8 cellular contexts compared by ENCODE assay signal in the genomic region with DNA sequence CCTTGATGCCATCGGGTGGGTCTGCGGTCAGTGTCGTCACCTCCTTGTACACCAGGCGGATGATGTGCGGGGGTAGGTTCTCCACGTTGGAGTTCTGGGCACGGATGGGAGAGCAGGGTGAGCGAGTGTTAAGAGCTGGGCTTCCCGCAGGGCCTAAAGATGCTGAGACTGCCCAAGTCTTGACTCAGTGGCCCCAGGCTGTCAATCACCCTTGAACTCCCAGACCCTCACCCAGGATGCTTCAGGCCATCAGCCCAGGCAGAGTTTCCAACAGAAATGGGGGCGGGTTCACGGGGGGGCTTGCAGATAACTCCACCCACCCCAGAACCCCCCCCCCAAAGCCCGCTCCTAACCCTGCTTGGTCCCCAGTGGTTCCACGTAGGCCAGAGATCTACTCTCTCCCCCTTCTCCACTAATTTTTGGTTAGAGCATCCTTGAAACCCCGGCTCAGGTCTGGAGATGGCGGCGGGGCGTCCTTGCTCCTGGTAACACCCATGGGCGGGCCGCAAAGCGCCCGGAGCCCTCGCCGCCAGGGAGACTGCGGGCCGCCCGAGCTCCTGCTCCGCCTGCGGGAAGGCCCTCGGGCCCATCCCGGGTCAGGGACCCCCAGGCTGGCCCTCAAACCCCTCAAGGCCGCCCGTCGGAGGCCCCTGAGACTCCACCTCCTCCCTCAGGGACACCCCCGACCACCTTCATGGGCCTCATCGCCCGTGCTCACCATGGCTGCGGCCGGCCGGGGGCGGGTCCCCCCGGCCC. TPM values are rescaled to one million over a fixed set of nuclear protein-coding genes. Genes with fewer than 3 reads are reported as not detected.
DNase-seq lines count a peak whose midpoint lies in the region; ATAC-seq and TF ChIP-seq lines count a peak whose summit lies in the region.

No MANE protein-coding gene starts in this region.

- peaks cover 47% of the 10 kb centered on the region for H3K4me1 Mint-ChIP-seq in activated CD8-positive, alpha-beta memory T cell treated with anti-CD3 and anti-CD28 coated beads, Interleukin-2, amount 10 ng/mL, durations not matched to agents 7 days and 5 days
- H3K4me1 Mint-ChIP-seq in WTC11: peaks cover 34% of the 10 kb centered on the region
- H3K4me1 Mint-ChIP-seq in natural killer cell treated with Interleukin-12 subunit alpha and Interleukin-12 subunit beta and Interleukin-15 and Interleukin-18, amount 100 ng/mL, for 72 hours (ENCODE audit: low read depth in 2 of 2): peaks cover 32% of the 10 kb centered on the region in 2 donors

- CTCF ChIA-PET in activated CD8-positive, alpha-beta memory T cell treated with anti-CD3 and anti-CD28 coated beads, Interleukin-2, amount 10 ng/mL, durations not matched to agents 7 days and 5 days (lab: Charles Lee): interaction anchor here (0.6 to 1.9 kb wide), 7 partner anchors 11 to 265 kb away, joined by 3 to 4 read pairs (median 4); a partner anchor contains a TSS
- CTCF ChIA-PET in WTC11 (lab: Charles Lee): interaction anchor here (0.5 to 2.5 kb wide), 4 partner anchors 11 to 246 kb away, joined by 3 to 11 read pairs (median 4); a partner anchor contains a TSS

- DNase-seq in activated CD8-positive, alpha-beta memory T cell treated with anti-CD3 and anti-CD28 coated beads, Interleukin-2, amount 10 ng/mL, durations not matched to agents 7 days and 5 days: peak; percentile 58
- no peak for DNase-seq in activated CD8-positive, alpha-beta memory T cell treated with anti-CD3 and anti-CD28 coated beads for 24 hours
- no peak for DNase-seq in WTC11 (ENCODE audit: low spot score)
- peak; percentile 76 to 86 for DNase-seq in erythroblast (lab: John Stamatoyannopoulos, UW)
- peak; percentile 70 for DNase-seq in natural killer cell treated with Interleukin-12 subunit alpha and Interleukin-12 subunit beta and Interleukin-15 and Interleukin-18, amount 100 ng/mL, for 72 hours (ENCODE audit: low spot score)
- DNase-seq in activated CD4-positive, CD25-positive, alpha-beta regulatory T cell treated with anti-CD3 and anti-CD28 coated beads, Interleukin-2, amount 50 U/mL, for 72 hours: no peak
- DNase-seq in Ammon's horn (ENCODE audit: low spot score): no peak

- H3K9me3 Mint-ChIP-seq in activated CD8-positive, alpha-beta memory T cell treated with anti-CD3 and anti-CD28 coated beads, Interleukin-2, amount 10 ng/mL, durations not matched to agents 7 days and 5 days (ENCODE audit: low read depth): no peaks in the 10 kb centered on the region
- peaks cover 22% of the 10 kb centered on the region for H3K9me3 Mint-ChIP-seq in WTC11
- H3K9me3 Mint-ChIP-seq in natural killer cell treated with Interleukin-12 subunit alpha and Interleukin-12 subunit beta and Interleukin-15 and Interleukin-18, amount 100 ng/mL, for 72 hours: no peaks in the 10 kb centered on the region

- POLR2A ChIA-PET in WTC11 (lab: Charles Lee): interaction anchor here (0.6 to 2.3 kb wide), 9 partner anchors 16 to 250 kb away, joined by 3 to 8 read pairs (median 4); a partner anchor contains a TSS

- TF ChIP-seq CTCF in WTC11 (IDR thresholded peaks at IDR 0.05): no peak

- H3K4me3 Mint-ChIP-seq in activated CD8-positive, alpha-beta memory T cell treated with anti-CD3 and anti-CD28 coated beads, Interleukin-2, amount 10 ng/mL, durations not matched to agents 7 days and 5 days: peak overlapping the region; percentile 88
- H3K4me3 Mint-ChIP-seq in WTC11: peak overlapping the region; percentile 88
- H3K4me3 Mint-ChIP-seq in natural killer cell treated with Interleukin-12 subunit alpha and Interleukin-12 subunit beta and Interleukin-15 and Interleukin-18, amount 100 ng/mL, for 72 hours: peak overlapping the region; percentile 96

- no peak for TF ChIP-seq POLR2A in erythroblast (IDR thresholded peaks at IDR 0.05; ENCODE audit: low read length)

- no peak for ATAC-seq in activated CD8-positive, alpha-beta memory T cell treated with anti-CD3 and anti-CD28 coated beads, Interleukin-2, amount 10 ng/mL, durations not matched to agents 7 days and 5 days
- peak; percentile 12 for ATAC-seq in HG03103 (IDR thresholded peaks at IDR 0.05; ENCODE audit: low read depth, unreplicated experiment)
- ATAC-seq in WTC11: no peak
- ATAC-seq in natural killer cell treated with Interleukin-12 subunit alpha and Interleukin-12 subunit beta and Interleukin-15 and Interleukin-18, amount 100 ng/mL, for 72 hours: no peak

- H3K27ac Mint-ChIP-seq in activated CD8-positive, alpha-beta memory T cell treated with anti-CD3 and anti-CD28 coated beads, Interleukin-2, amount 10 ng/mL, durations not matched to agents 7 days and 5 days: peak overlapping the region; percentile 97
- H3K27ac Mint-ChIP-seq in WTC11: peak overlapping the region; percentile 85
- peak overlapping the region; percentile 95 to 97 for H3K27ac Mint-ChIP-seq in natural killer cell treated with Interleukin-12 subunit alpha and Interleukin-12 subunit beta and Interleukin-15 and Interleukin-18, amount 100 ng/mL, for 72 hours

- peaks cover 48% of the 10 kb centered on the region for H3K36me3 Mint-ChIP-seq in activated CD8-positive, alpha-beta memory T cell treated with anti-CD3 and anti-CD28 coated beads, Interleukin-2, amount 10 ng/mL, durations not matched to agents 7 days and 5 days
- H3K36me3 Mint-ChIP-seq in WTC11: peaks cover 54% of the 10 kb centered on the region
- H3K36me3 Mint-ChIP-seq in natural killer cell treated with Interleukin-12 subunit alpha and Interleukin-12 subunit beta and Interleukin-15 and Interleukin-18, amount 100 ng/mL, for 72 hours: peaks cover 20% of the 10 kb centered on the region

- H3K27me3 Mint-ChIP-seq in activated CD8-positive, alpha-beta memory T cell treated with anti-CD3 and anti-CD28 coated beads, Interleukin-2, amount 10 ng/mL, durations not matched to agents 7 days and 5 days: peaks cover 5% of the 10 kb centered on the region
- H3K27me3 Mint-ChIP-seq in WTC11 (ENCODE audit: low read depth): peaks cover 33% of the 10 kb centered on the region
- H3K27me3 Mint-ChIP-seq in natural killer cell treated with Interleukin-12 subunit alpha and Interleukin-12 subunit beta and Interleukin-15 and Interleukin-18, amount 100 ng/mL, for 72 hours: no peaks in the 10 kb centered on the region

TF ChIP-seq in WTC11, 78 proteins besides CTCF, POLR2A, EP300 and RAD21:
- TF ChIP-seq, protein P1, sequence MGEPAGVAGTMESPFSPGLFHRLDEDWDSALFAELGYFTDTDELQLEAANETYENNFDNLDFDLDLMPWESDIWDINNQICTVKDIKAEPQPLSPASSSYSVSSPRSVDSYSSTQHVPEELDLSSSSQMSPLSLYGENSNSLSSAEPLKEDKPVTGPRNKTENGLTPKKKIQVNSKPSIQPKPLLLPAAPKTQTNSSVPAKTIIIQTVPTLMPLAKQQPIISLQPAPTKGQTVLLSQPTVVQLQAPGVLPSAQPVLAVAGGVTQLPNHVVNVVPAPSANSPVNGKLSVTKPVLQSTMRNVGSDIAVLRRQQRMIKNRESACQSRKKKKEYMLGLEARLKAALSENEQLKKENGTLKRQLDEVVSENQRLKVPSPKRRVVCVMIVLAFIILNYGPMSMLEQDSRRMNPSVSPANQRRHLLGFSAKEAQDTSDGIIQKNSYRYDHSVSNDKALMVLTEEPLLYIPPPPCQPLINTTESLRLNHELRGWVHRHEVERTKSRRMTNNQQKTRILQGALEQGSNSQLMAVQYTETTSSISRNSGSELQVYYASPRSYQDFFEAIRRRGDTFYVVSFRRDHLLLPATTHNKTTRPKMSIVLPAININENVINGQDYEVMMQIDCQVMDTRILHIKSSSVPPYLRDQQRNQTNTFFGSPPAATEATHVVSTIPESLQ (CRISPR knock-in tag; IDR thresholded peaks at IDR 0.05): no peak
- TF ChIP-seq ELF4 (CRISPR knock-in tag; IDR thresholded peaks at IDR 0.05; ENCODE audit: low read depth): no peak
- TF ChIP-seq FOXK1 (CRISPR knock-in tag; IDR thresholded peaks at IDR 0.05): no peak
- TF ChIP-seq RELA (CRISPR knock-in tag; IDR thresholded peaks at IDR 0.05; ENCODE audit: borderline replicate concordance): no peak
- TF ChIP-seq CREB1 (CRISPR knock-in tag; IDR thresholded peaks at IDR 0.05): no peak
TF ChIP-seq in WTC11: peak in this region for 0.

RNA-seq across cellular contexts. Expression of a gene that starts 0.5 kb away (rescaled TPM):
- 100 to 1,000 TPM; 311 to 421 TPM for total RNA-seq in activated CD8-positive, alpha-beta memory T cell treated with anti-CD3 and anti-CD28 coated beads, Interleukin-2, amount 10 ng/mL, durations not matched to agents 7 days and 5 days
- 442 to 516 TPM (median 467 TPM) in 3 replicates for total RNA-seq in WTC11 (2021)
- total RNA-seq in natural killer cell treated with Interleukin-12 subunit alpha and Interleukin-12 subunit beta and Interleukin-15 and Interleukin-18, amount 100 ng/mL, for 72 hours: 100 to 1,000 TPM; 247 to 423 TPM

RNA-seq across cellular contexts. Expression of a gene that starts 21.3 kb away (rescaled TPM):
- 1,000 to 10,000 TPM; 2,244 to 2,759 TPM for total RNA-seq in activated CD8-positive, alpha-beta memory T cell treated with anti-CD3 and anti-CD28 coated beads, Interleukin-2, amount 10 ng/mL, durations not matched to agents 7 days and 5 days
- total RNA-seq in WTC11 (2021): 2,505 to 2,895 TPM (median 2,837 TPM) in 3 replicates
- 1,000 to 10,000 TPM; 1,106 to 1,518 TPM for total RNA-seq in natural killer cell treated with Interleukin-12 subunit alpha and Interleukin-12 subunit beta and Interleukin-15 and Interleukin-18, amount 100 ng/mL, for 72 hours

RNA-seq across cellular contexts. Expression of a gene that starts 23.0 kb away (rescaled TPM):
- 10 to 100 TPM; 14.1 to 23.0 TPM for total RNA-seq in activated CD8-positive, alpha-beta memory T cell treated with anti-CD3 and anti-CD28 coated beads, Interleukin-2, amount 10 ng/mL, durations not matched to agents 7 days and 5 days
- 5.8 to 8.3 TPM (median 6.5 TPM) in 3 replicates for total RNA-seq in WTC11 (2021)
- total RNA-seq in natural killer cell treated with Interleukin-12 subunit alpha and Interleukin-12 subunit beta and Interleukin-15 and Interleukin-18, amount 100 ng/mL, for 72 hours: 1 to 10 TPM; 5.2 to 8.3 TPM

RNA-seq across cellular contexts. Expression of a gene that starts 30.4 kb away (rescaled TPM):
- total RNA-seq in activated CD8-positive, alpha-beta memory T cell treated with anti-CD3 and anti-CD28 coated beads, Interleukin-2, amount 10 ng/mL, durations not matched to agents 7 days and 5 days: not detected
- total RNA-seq in WTC11 (2021): 0.33 to 2.6 TPM (median 0.82 TPM) in 3 replicates
- not detected for total RNA-seq in natural killer cell treated with Interleukin-12 subunit alpha and Interleukin-12 subunit beta and Interleukin-15 and Interleukin-18, amount 100 ng/mL, for 72 hours

RNA-seq across cellular contexts. Expression of a gene that starts 36.1 kb away (rescaled TPM):
- total RNA-seq in activated CD8-positive, alpha-beta memory T cell treated with anti-CD3 and anti-CD28 coated beads, Interleukin-2, amount 10 ng/mL, durations not matched to agents 7 days and 5 days: not detected
- total RNA-seq in WTC11 (2021): 0.79 to 0.94 TPM (median 0.87 TPM) in 3 replicates
- not detected for total RNA-seq in natural killer cell treated with Interleukin-12 subunit alpha and Interleukin-12 subunit beta and Interleukin-15 and Interleukin-18, amount 100 ng/mL, for 72 hours

Comparison
In these comparisons a context has a peak if more than half of its experiments do, and no peak if none do; other contexts are left out.
1. DNase-seq: peak in activated CD8-positive, alpha-beta memory T cell treated with anti-CD3 and anti-CD28 coated beads, Interleukin-2, amount 10 ng/mL, durations not matched to agents 7 days and 5 days (single experiment), erythroblast (2 of 2) and natural killer cell treated with Interleukin-12 subunit alpha and Interleukin-12 subunit beta and Interleukin-15 and Interleukin-18, amount 100 ng/mL, for 72 hours (single experiment); none in activated CD8-positive, alpha-beta memory T cell treated with anti-CD3 and anti-CD28 coated beads for 24 hours (single experiment), WTC11 (single experiment), activated CD4-positive, CD25-positive, alpha-beta regulatory T cell treated with anti-CD3 and anti-CD28 coated beads, Interleukin-2, amount 50 U/mL, for 72 hours (single experiment) and Ammon's horn (single experiment).
2. Peak in every context shown above with its lines, with median percentiles within 50 percentile points of each other: H3K27ac Mint-ChIP-seq and H3K4me3 Mint-ChIP-seq.